Comparison of ENCODE assay signal across 7 cellular contexts in the genomic region with DNA sequence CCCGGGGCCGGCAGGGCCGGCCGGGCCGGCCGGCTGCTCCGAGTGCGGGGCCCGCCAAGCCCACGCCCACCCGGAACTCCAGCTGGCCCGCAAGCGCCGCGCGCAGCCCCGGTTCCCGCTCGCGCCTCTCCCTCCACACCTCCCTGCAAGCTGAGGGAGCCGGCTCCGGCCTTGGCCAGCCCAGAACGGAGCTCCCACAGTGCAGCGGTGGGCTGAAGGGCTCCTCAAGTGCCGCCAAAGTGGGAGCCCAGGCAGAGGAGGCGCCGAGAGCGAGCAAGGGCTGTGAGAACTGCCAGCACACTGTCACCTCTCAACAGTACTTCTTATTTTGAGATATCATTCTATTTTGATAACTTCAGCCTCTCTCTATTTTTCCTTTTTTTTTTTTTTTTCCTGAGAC.
DNase-seq lines count a peak whose midpoint lies in the region; ATAC-seq and TF ChIP-seq lines count a peak whose summit lies in the region.
"Not testable (repeated sequence)": the region's sequence is repeated elsewhere in the genome, so short reads cannot be mapped to it uniquely, and the experiment has no call there.

No MANE protein-coding gene starts in this region.

- not testable (repeated sequence) for H3K27ac ChIP-seq in breast epithelium, heart right ventricle, suprapubic skin

- not testable (repeated sequence) for H3K9me3 ChIP-seq in breast epithelium, heart right ventricle, suprapubic skin

- not testable (repeated sequence) for TF ChIP-seq CTCF in breast epithelium (IDR thresholded peaks at IDR 0.05); heart right ventricle (IDR thresholded peaks at IDR 0.05); retinal pigment epithelial cell (conservative IDR thresholded peaks at IDR 0.05; ENCODE audit: low read depth, low read length); suprapubic skin (IDR thresholded peaks at IDR 0.05)

- not testable (repeated sequence) for TF ChIP-seq POLR2A in breast epithelium (IDR thresholded peaks at IDR 0.05); suprapubic skin (IDR thresholded peaks at IDR 0.05)

- H3K27ac Mint-ChIP-seq in T-helper 1 cell treated with Interleukin-12 subunit alpha and Interleukin-12 subunit beta and Interleukin-4 antibody, amounts not matched to agents 30 μg/mL and 1 μg/mL, for 36 hours; activated T-helper 17 cell treated with anti-CD3 and anti-CD28 coated beads, Interleukin-2, amount 50 U/mL, for 72 hours; naive B cell: not testable (repeated sequence)

- WGBS in heart right ventricle, 2 donors: 23 to 26% methylated on average over 6 to 23 of the region's 28 CpGs
- WGBS in suprapubic skin: 58% methylated on average over 22 of the region's 28 CpGs

- H3K9me3 Mint-ChIP-seq in T-helper 1 cell treated with Interleukin-12 subunit alpha and Interleukin-12 subunit beta and Interleukin-4 antibody, amounts not matched to agents 30 μg/mL and 1 μg/mL, for 36 hours; activated T-helper 17 cell treated with anti-CD3 and anti-CD28 coated beads, Interleukin-2, amount 50 U/mL, for 72 hours; naive B cell: not testable (repeated sequence)

- H3K27me3 Mint-ChIP-seq in T-helper 1 cell treated with Interleukin-12 subunit alpha and Interleukin-12 subunit beta and Interleukin-4 antibody, amounts not matched to agents 30 μg/mL and 1 μg/mL, for 36 hours (ENCODE audit: low read depth); activated T-helper 17 cell treated with anti-CD3 and anti-CD28 coated beads, Interleukin-2, amount 50 U/mL, for 72 hours: not testable (repeated sequence)
- H3K27me3 Mint-ChIP-seq in naive B cell: peaks cover 10 to 22% (median 12%) of the 10 kb centered on the region in 3 donors

- not testable (repeated sequence) for H3K27me3 ChIP-seq in breast epithelium, heart right ventricle, suprapubic skin

- DNase-seq in breast epithelium (ENCODE audit: low spot score in 2 of 2); heart right ventricle; naive B cell; retinal pigment epithelial cell (ENCODE audit: low read depth); suprapubic skin (ENCODE audit: low spot score in 2 of 2): not testable (repeated sequence)

- peak overlapping the region; percentile 21 for H3K4me3 Mint-ChIP-seq in T-helper 1 cell treated with Interleukin-12 subunit alpha and Interleukin-12 subunit beta and Interleukin-4 antibody, amounts not matched to agents 30 μg/mL and 1 μg/mL, for 36 hours
- peak overlapping the region; percentile 44 for H3K4me3 Mint-ChIP-seq in activated T-helper 17 cell treated with anti-CD3 and anti-CD28 coated beads, Interleukin-2, amount 50 U/mL, for 72 hours
- peak overlapping the region in 6 of 8 donors; percentile 25 to 66 (median 55) for H3K4me3 Mint-ChIP-seq in naive B cell

- H3K4me1 Mint-ChIP-seq in T-helper 1 cell treated with Interleukin-12 subunit alpha and Interleukin-12 subunit beta and Interleukin-4 antibody, amounts not matched to agents 30 μg/mL and 1 μg/mL, for 36 hours (ENCODE audit: low read depth): peaks cover 17% of the 10 kb centered on the region
- peaks cover 19% of the 10 kb centered on the region for H3K4me1 Mint-ChIP-seq in activated T-helper 17 cell treated with anti-CD3 and anti-CD28 coated beads, Interleukin-2, amount 50 U/mL, for 72 hours
- not testable (repeated sequence) for H3K4me1 Mint-ChIP-seq in naive B cell

- H3K36me3 Mint-ChIP-seq in T-helper 1 cell treated with Interleukin-12 subunit alpha and Interleukin-12 subunit beta and Interleukin-4 antibody, amounts not matched to agents 30 μg/mL and 1 μg/mL, for 36 hours (ENCODE audit: low read depth); activated T-helper 17 cell treated with anti-CD3 and anti-CD28 coated beads, Interleukin-2, amount 50 U/mL, for 72 hours (ENCODE audit: low read depth); naive B cell: not testable (repeated sequence)

- ATAC-seq in activated T-helper 17 cell treated with anti-CD3 and anti-CD28 coated beads, Interleukin-2, amount 50 U/mL, for 72 hours (replicated peaks); heart right ventricle; naive B cell (ENCODE audit: low read depth in 2 of 2): not testable (repeated sequence)

- H3K4me1 ChIP-seq in breast epithelium, heart right ventricle, suprapubic skin: not testable (repeated sequence)

- intact Hi-C loops in breast epithelium (cut with DNase I; ENCODE audit: low total_unique reads): loop anchor here (5.0 kb wide), 1 partner anchor 249 kb away; no protein-coding TSS in a partner anchor
- intact Hi-C loops in heart right ventricle (cut with DNase I): not testable (repeated sequence)

- H3K4me3 ChIP-seq in breast epithelium: peak overlapping the region; percentile 9 to 43 (median 43)
- H3K4me3 ChIP-seq in heart right ventricle: peak overlapping the region in 8 of 10 donors; percentile 19 to 46 (median 36)
- H3K4me3 ChIP-seq in retinal pigment epithelial cell (ENCODE audit: low read length): peak overlapping the region; percentile 7
- H3K4me3 ChIP-seq in suprapubic skin: peak overlapping the region; percentile 38

- H3K36me3 ChIP-seq in breast epithelium, heart right ventricle, suprapubic skin: not testable (repeated sequence)

- TF ChIP-seq EP300 in suprapubic skin (IDR thresholded peaks at IDR 0.05): not testable (repeated sequence)
